ENCODE assay signal across 1 cellular context in genomic region chr7:34991938-34992840, GRCh38.
TF ChIP-seq lines count a peak whose summit lies in the region.

No MANE protein-coding gene starts in this region.

TF ChIP-seq in GM23338, 12 proteins besides CTCF, POLR2A, EP300 and RAD21 (continued from another document):
- TF ChIP-seq, protein P1, sequence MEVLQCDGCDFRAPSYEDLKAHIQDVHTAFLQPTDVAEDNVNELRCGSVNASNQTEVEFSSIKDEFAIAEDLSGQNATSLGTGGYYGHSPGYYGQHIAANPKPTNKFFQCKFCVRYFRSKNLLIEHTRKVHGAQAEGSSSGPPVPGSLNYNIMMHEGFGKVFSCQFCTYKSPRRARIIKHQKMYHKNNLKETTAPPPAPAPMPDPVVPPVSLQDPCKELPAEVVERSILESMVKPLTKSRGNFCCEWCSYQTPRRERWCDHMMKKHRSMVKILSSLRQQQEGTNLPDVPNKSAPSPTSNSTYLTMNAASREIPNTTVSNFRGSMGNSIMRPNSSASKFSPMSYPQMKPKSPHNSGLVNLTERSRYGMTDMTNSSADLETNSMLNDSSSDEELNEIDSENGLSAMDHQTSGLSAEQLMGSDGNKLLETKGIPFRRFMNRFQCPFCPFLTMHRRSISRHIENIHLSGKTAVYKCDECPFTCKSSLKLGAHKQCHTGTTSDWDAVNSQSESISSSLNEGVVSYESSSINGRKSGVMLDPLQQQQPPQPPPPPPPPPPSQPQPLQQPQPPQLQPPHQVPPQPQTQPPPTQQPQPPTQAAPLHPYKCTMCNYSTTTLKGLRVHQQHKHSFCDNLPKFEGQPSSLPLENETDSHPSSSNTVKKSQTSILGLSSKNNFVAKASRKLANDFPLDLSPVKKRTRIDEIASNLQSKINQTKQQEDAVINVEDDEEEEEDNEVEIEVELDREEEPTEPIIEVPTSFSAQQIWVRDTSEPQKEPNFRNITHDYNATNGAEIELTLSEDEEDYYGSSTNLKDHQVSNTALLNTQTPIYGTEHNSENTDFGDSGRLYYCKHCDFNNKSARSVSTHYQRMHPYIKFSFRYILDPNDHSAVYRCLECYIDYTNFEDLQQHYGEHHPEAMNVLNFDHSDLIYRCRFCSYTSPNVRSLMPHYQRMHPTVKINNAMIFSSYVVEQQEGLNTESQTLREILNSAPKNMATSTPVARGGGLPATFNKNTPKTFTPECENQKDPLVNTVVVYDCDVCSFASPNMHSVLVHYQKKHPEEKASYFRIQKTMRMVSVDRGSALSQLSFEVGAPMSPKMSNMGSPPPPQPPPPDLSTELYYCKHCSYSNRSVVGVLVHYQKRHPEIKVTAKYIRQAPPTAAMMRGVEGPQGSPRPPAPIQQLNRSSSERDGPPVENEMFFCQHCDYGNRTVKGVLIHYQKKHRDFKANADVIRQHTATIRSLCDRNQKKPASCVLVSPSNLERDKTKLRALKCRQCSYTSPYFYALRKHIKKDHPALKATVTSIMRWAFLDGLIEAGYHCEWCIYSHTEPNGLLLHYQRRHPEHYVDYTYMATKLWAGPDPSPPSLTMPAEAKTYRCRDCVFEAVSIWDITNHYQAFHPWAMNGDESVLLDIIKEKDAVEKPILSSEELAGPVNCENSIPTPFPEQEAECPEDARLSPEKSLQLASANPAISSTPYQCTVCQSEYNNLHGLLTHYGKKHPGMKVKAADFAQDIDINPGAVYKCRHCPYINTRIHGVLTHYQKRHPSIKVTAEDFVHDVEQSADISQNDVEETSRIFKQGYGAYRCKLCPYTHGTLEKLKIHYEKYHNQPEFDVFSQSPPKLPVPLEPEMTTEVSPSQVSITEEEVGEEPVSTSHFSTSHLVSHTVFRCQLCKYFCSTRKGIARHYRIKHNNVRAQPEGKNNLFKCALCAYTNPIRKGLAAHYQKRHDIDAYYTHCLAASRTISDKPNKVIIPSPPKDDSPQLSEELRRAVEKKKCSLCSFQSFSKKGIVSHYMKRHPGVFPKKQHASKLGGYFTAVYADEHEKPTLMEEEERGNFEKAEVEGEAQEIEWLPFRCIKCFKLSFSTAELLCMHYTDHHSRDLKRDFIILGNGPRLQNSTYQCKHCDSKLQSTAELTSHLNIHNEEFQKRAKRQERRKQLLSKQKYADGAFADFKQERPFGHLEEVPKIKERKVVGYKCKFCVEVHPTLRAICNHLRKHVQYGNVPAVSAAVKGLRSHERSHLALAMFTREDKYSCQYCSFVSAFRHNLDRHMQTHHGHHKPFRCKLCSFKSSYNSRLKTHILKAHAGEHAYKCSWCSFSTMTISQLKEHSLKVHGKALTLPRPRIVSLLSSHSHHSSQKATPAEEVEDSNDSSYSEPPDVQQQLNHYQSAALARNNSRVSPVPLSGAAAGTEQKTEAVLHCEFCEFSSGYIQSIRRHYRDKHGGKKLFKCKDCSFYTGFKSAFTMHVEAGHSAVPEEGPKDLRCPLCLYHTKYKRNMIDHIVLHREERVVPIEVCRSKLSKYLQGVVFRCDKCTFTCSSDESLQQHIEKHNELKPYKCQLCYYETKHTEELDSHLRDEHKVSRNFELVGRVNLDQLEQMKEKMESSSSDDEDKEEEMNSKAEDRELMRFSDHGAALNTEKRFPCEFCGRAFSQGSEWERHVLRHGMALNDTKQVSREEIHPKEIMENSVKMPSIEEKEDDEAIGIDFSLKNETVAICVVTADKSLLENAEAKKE (CRISPR knock-in tag; IDR thresholded peaks at IDR 0.05), result no peak
- TF ChIP-seq CREB1 (CRISPR knock-in tag; IDR thresholded peaks at IDR 0.05; ENCODE audit: low read depth) (no peak), REST (IDR thresholded peaks at IDR 0.05; ENCODE audit: unreplicated experiment) (no peak), EZH2phosphoT487 (IDR thresholded peaks at IDR 0.05; ENCODE audit: unreplicated experiment) (no peak), JUNB (IDR thresholded peaks at IDR 0.05; ENCODE audit: unreplicated experiment) (no peak), EZH2 (IDR thresholded peaks at IDR 0.05; ENCODE audit: low read depth, unreplicated experiment) (no peak), NANOG (IDR thresholded peaks at IDR 0.05; ENCODE audit: borderline replicate concordance) (no peak), STAT1 (IDR thresholded peaks at IDR 0.05; ENCODE audit: unreplicated experiment) (no peak)
